Comparison of ENCODE assay signal across 35 cellular contexts in the genomic region with DNA sequence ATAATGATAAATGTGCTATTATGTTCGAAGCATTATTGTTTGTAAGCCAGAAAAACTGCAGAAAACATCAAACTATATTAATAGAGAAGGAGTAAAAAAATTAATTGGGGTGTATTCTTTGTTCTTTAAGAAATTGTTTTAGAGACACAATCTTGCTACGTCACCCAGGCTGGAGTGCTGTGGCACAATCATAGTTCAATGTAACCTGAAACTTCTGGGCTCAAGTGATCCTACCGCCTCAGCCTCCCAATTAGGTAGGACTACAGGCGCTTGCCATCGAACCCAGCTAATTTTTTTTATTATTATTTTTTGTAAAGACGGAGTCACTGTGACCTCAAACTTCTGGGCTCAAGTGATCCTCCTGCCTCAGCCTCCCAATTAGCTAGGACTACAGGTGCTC.
"Had no signal": no experiment of that assay in that cellular context is flagged by ENCODE, and none has a peak within 500 bp of the region (broad histone marks: within the 10 kb centered on the region; RNA-seq: fewer than 3 reads in every experiment).

No MANE protein-coding gene starts in this region.

- DNase-seq: Karpas-422, Kasumi-1, MG63, MM.1S, MV-4-11, NCI-H1048, NCI-H1092, NCI-H1092 treated with DMSO at 0.1 percent for 48 hours, NCI-H1105, NCI-H1105 treated with DMSO at 0.1 percent for 48 hours, NCI-H1417, NCI-H1417 treated with DMSO at 0.1 percent for 48 hours, NCI-H1436, NCI-H1436 treated with DMSO at 0.1 percent for 48 hours, NCI-H146, NCI-H1694, NCI-H1694 treated with DMSO at 0.1 percent for 48 hours, NCI-H187, NCI-H187 treated with DMSO at 0.1 percent for 48 hours, NCI-H1930, NCI-H2029, NCI-H2029 treated with DMSO at 0.1 percent for 48 hours, NCI-H2081, NCI-H2081 treated with DMSO at 0.1 percent for 48 hours, NCI-H2107, NCI-H2171, NCI-H2171 treated with DMSO at 0.1 percent for 48 hours, NCI-H2227 treated with DMSO at 0.1 percent for 48 hours, NCI-H226, NCI-H345, NCI-H446, NCI-H446 treated with DMSO at 0.1 percent for 48 hours, NCI-H510A, NCI-H510A treated with DMSO at 0.1 percent for 48 hours, NCI-H524 had no signal
